Comparison of ENCODE assay signal across 3 cellular contexts in the genomic region with DNA sequence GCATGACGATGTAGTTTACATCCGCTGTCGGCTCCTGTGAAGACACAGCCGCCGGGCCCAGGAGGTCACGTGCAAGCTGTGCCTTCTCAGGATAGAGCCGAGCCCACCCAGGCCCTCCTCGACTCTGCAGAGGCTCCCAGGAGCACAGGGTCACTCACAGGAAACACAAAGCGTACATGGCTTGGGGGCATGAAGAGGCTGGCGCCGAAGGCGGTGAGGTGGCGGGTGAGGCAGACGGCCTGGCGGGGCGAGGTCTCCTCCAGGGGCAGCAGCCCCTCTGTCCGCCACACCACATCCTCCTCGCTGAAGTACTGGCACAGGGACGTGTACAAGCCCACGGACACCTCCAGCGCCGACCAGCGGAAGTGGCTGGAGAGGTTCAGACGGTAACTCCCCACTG. TPM values are rescaled to one million over a fixed set of nuclear protein-coding genes. Genes with fewer than 3 reads are reported as not detected.
"Had no signal": no experiment of that assay in that cellular context is flagged by ENCODE, and none has a peak within 500 bp of the region (broad histone marks: within the 10 kb centered on the region; RNA-seq: fewer than 3 reads in every experiment).

No MANE protein-coding gene starts in this region.

RNA-seq across cellular contexts. Expression of a gene that starts 2.7 kb away (rescaled TPM):
- total RNA-seq: HT1080, SK-MEL-5 had no signal
- polyA plus RNA-seq: IgD-negative memory B cell had no signal
